In genomic region chr17:2401426-2402221, GRCh38 we compare ENCODE assay signal across 1 cellular context.
TF ChIP-seq lines count a peak whose summit lies in the region.

No MANE protein-coding gene starts in this region.

TF ChIP-seq in HepG2, 621 proteins besides CTCF, POLR2A, EP300 and RAD21 (continued from another document and continues in another):
- TF ChIP-seq ZBED4 (CRISPR knock-in tag; IDR thresholded peaks at IDR 0.05; ENCODE audit: borderline replicate concordance), result peak; percentile 11; the same call in 1 of the 2 replicates
- no peak for TF ChIP-seq FOXC1 (CRISPR knock-in tag; IDR thresholded peaks at IDR 0.05; ENCODE audit: borderline replicate concordance)
- TF ChIP-seq ZNF772 (CRISPR knock-in tag; IDR thresholded peaks at IDR 0.05), result peak; percentile 22; the same call in 1 of the 2 replicates
- TF ChIP-seq MED1 (CRISPR knock-in tag; IDR thresholded peaks at IDR 0.05), result peak; percentile 13; the same call in 1 of the 2 replicates
- TF ChIP-seq FOXJ3 (CRISPR knock-in tag; IDR thresholded peaks at IDR 0.05; ENCODE audit: borderline replicate concordance), result peak; percentile 28; the same call in 1 of the 2 replicates
- TF ChIP-seq KAT8 (CRISPR knock-in tag; IDR thresholded peaks at IDR 0.05), result peak; percentile 16
- no peak for TF ChIP-seq POGK (CRISPR knock-in tag; conservative IDR thresholded peaks at IDR 0.05)
- no peak; the same call in 1 of the 2 replicates for TF ChIP-seq SRY (CRISPR knock-in tag; IDR thresholded peaks at IDR 0.05)
- TF ChIP-seq ZMYM3 (CRISPR knock-in tag; IDR thresholded peaks at IDR 0.05), result peak; percentile 49; the same call in 1 of the 2 replicates
- 0 out of 2 replicates have a peak, but pooled peaks have one; percentile 46 for TF ChIP-seq DNMT3B (CRISPR knock-in tag; conservative IDR thresholded peaks at IDR 0.05)
- TF ChIP-seq ZNF503 (CRISPR knock-in tag; IDR thresholded peaks at IDR 0.05), result 0 out of 2 replicates have a peak, but pooled peaks have one; percentile 19
- TF ChIP-seq SP5 (CRISPR knock-in tag; IDR thresholded peaks at IDR 0.05; ENCODE audit: borderline replicate concordance, low read depth), result peak; percentile 77; the same call in 1 of the 2 replicates
- TF ChIP-seq ZHX2 (IDR thresholded peaks at IDR 0.05; ENCODE audit: low read depth), result peak; percentile 47; the same call in 1 of the 2 replicates
- TF ChIP-seq ZHX2 (CRISPR knock-in tag; IDR thresholded peaks at IDR 0.05; ENCODE audit: borderline replicate concordance), result no peak
- peak; percentile 74 for TF ChIP-seq REPIN1 (CRISPR knock-in tag; IDR thresholded peaks at IDR 0.05; ENCODE audit: borderline replicate concordance, low read depth)
- TF ChIP-seq ZNF737 (CRISPR knock-in tag; IDR thresholded peaks at IDR 0.05; ENCODE audit: borderline replicate concordance), result no peak
- no peak for TF ChIP-seq ELF4 (CRISPR knock-in tag; IDR thresholded peaks at IDR 0.05; ENCODE audit: borderline replicate concordance)
- TF ChIP-seq ZNF30 (CRISPR knock-in tag; IDR thresholded peaks at IDR 0.05), result no peak
- no peak for TF ChIP-seq RORA (CRISPR knock-in tag; IDR thresholded peaks at IDR 0.05)
- TF ChIP-seq JDP2 (CRISPR knock-in tag; IDR thresholded peaks at IDR 0.05; ENCODE audit: borderline replicate concordance), result no peak
- no peak for TF ChIP-seq ZNF678 (CRISPR knock-in tag; IDR thresholded peaks at IDR 0.05)
- TF ChIP-seq UBTF (CRISPR knock-in tag; IDR thresholded peaks at IDR 0.05), result peak; percentile 63
- TF ChIP-seq ZFP90 (CRISPR knock-in tag; IDR thresholded peaks at IDR 0.05; ENCODE audit: borderline replicate concordance), result peak; percentile 86
- TF ChIP-seq ATF2 (CRISPR knock-in tag; IDR thresholded peaks at IDR 0.05), result peak; percentile 73; the same call in 1 of the 2 replicates
- TF ChIP-seq KDM1A (CRISPR knock-in tag; IDR thresholded peaks at IDR 0.05), result no peak
- TF ChIP-seq RBM39 (IDR thresholded peaks at IDR 0.05; ENCODE audit: low read depth, low read length, poor library complexity, severe bottlenecking), result peak; percentile 97
- TF ChIP-seq ZNF670 (CRISPR knock-in tag; IDR thresholded peaks at IDR 0.05; ENCODE audit: borderline replicate concordance), result peak; percentile 26; the same call in 1 of the 2 replicates
- no peak for TF ChIP-seq TBP (CRISPR knock-in tag; IDR thresholded peaks at IDR 0.05)
- TF ChIP-seq NCOA2 (CRISPR knock-in tag; IDR thresholded peaks at IDR 0.05), result no peak
- no peak for TF ChIP-seq ARHGAP35 (CRISPR knock-in tag; IDR thresholded peaks at IDR 0.05; ENCODE audit: borderline replicate concordance)
- 0 out of 2 replicates have a peak, but pooled peaks have one; percentile 76 for TF ChIP-seq KLF11 (CRISPR knock-in tag; IDR thresholded peaks at IDR 0.05)
- no peak for TF ChIP-seq ZNF784 (CRISPR knock-in tag; IDR thresholded peaks at IDR 0.05; ENCODE audit: borderline replicate concordance)
- TF ChIP-seq SATB2 (CRISPR knock-in tag; IDR thresholded peaks at IDR 0.05), result no peak
- TF ChIP-seq USF2 (IDR thresholded peaks at IDR 0.05; ENCODE audit: low read depth, low read length), result no peak
- TF ChIP-seq USF2 (CRISPR knock-in tag; IDR thresholded peaks at IDR 0.05; ENCODE audit: borderline replicate concordance), result peak; percentile 60
